ENCODE assay signal across 28 cellular contexts in genomic region chr5:40502045-40502444, GRCh38.
"Had no signal": no experiment of that assay in that cellular context is flagged by ENCODE, and none has a peak within 500 bp of the region (broad histone marks: within the 10 kb centered on the region; RNA-seq: fewer than 3 reads in every experiment).

No MANE protein-coding gene starts in this region.

- H3K27ac ChIP-seq: brain microvascular endothelial cell, PC-9, RWPE1, SJCRH30, SK-N-MC had no signal

- H3K27me3 ChIP-seq: brain microvascular endothelial cell, SJCRH30 had no signal

- H3K36me3 ChIP-seq: brain microvascular endothelial cell, SJCRH30 had no signal

- H2AFZ ChIP-seq: PC-9 had no signal

- FAIRE-seq: RCC 7860 had no signal

- H3K9me3 ChIP-seq: SJCRH30 had no signal

- H3K4me2 ChIP-seq: PC-9 had no signal

- DNase-seq: activated CD4-positive, alpha-beta T cell treated with anti-CD3 and anti-CD28 coated beads, Interleukin-2, amount 10 ng/mL, durations not matched to agents 24 days and 14 days; activated CD4-positive, alpha-beta T cell treated with anti-CD3 and anti-CD28 coated beads, Interleukin-2, amount 50 U/mL, for 4 hours; activated CD8-positive, alpha-beta T cell treated with anti-CD3 and anti-CD28 coated beads for 36 hours; activated effector memory CD4-positive, alpha-beta T cell treated with anti-CD3 and anti-CD28 coated beads, Interleukin-2, amount 50 U/mL, for 16 hours; activated naive CD4-positive, alpha-beta T cell; activated naive CD4-positive, alpha-beta T cell treated with anti-CD3 and anti-CD28 coated beads, Interleukin-2, amount 50 U/mL, for 16 hours; activated naive CD8-positive, alpha-beta T cell treated with anti-CD3 and anti-CD28 coated beads for 36 hours; activated T-cell treated with anti-CD3 and anti-CD28 coated beads, Interleukin-2, amount 50 U/mL, for 1 hour; activated T-cell treated with anti-CD3 and anti-CD28 coated beads, Interleukin-2, amount 50 U/mL, for 72 hours; amniotic stem cell; aorta; brain microvascular endothelial cell; central memory CD4-positive, alpha-beta T cell; MM.1S; NCI-H1092; NCI-H1436 treated with DMSO at 0.1 percent for 48 hours; NCI-H1694 treated with DMSO at 0.1 percent for 48 hours; NCI-H2029; NCI-H345; NCI-H524 treated with DMSO at 0.1 percent for 48 hours; PC-9; SJCRH30; T1000 had no signal

- ATAC-seq: activated CD8-positive, alpha-beta T cell treated with anti-CD3 and anti-CD28 coated beads for 36 hours; activated T-cell treated with anti-CD3 and anti-CD28 coated beads, Interleukin-2, amount 50 U/mL, for 72 hours; activated T-helper 17 cell treated with anti-CD3 and anti-CD28 coated beads, Interleukin-2, amount 50 U/mL, for 72 hours; Right ventricle myocardium inferior had no signal

- H3K4me3 ChIP-seq: PC-9, SJCRH30, SK-N-MC had no signal
